Comparison of ENCODE assay signal across 35 cellular contexts in the genomic region with DNA sequence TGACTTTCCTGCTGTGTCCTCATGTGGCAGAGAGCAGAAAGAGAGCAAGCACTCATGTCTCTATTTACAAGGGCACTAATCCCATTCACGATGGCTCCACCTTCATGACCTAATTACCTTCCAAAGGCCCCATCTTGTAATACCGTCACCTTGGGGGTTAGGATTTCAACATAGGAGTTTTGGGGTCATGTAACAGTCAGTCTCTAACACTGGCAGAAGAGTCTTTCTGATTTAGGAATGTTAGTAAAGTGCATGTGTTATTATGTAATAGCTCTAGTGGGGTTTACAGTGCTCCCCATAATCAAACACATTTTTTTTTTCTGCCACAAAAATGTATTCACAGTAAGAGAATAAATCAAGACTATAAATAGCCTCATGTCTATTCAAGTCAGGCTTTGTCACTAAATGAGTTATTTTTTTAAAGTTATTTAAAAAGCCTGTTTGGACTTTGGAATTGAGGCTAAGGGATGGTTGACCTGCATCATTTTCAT. TPM values are rescaled to one million over a fixed set of nuclear protein-coding genes. Genes with fewer than 3 reads are reported as not detected.
A peak's percentile ranks its signal among the peaks of the same experiment; 100 is the strongest.
DNase-seq lines count a peak whose midpoint lies in the region; ATAC-seq, FAIRE-seq and TF ChIP-seq lines count a peak whose summit lies in the region.
"Had no signal": no experiment of that assay in that cellular context is flagged by ENCODE, and none has a peak within 500 bp of the region (broad histone marks: within the 10 kb centered on the region; RNA-seq: fewer than 3 reads in every experiment).

No MANE protein-coding gene starts in this region.

- H3K23ac ChIP-seq in H1 (ENCODE audit: insufficient read length): no peak overlapping the region

- H3K18ac ChIP-seq in H1 (ENCODE audit: extremely low read depth, low read length): no peak overlapping the region

- H4K5ac ChIP-seq in H1 (ENCODE audit: insufficient read length, low read depth, low read length): no peak overlapping the region

- no peak for FAIRE-seq in H1 (lab: Jason Lieb, UNC)
- FAIRE-seq: endometrium, frontal cortex, HTR-8/SVneo, urothelium cell line had no signal

- POLR2A ChIA-PET in H1 (lab: Charles Lee; ENCODE audit: partially characterized antibody): interaction anchor here (0.6 kb wide), 1 partner anchor 236 kb away, joined by 3 read pairs; no protein-coding TSS in a partner anchor

- H3K14ac ChIP-seq in H1 (ENCODE audit: insufficient read length): no peak overlapping the region

- H3K27me3 ChIP-seq in H1 (replicated peaks in 1 of 4; ENCODE audit: control insufficient read depth in 3 of 4, extremely low read depth in 1 of 4, insufficient read depth in 3 of 4, low read length in 3 of 4): 0 out of 7 replicates have a peak, but pooled peaks cover 0 to 5% (median 0%) of the 10 kb centered on the region in 4 experiments
- H3K27me3 ChIP-seq: BLaER1 treated with 17β-estradiol and CSF1 and Interleukin-3, amounts not matched to agents 10 nM and 100 nM; dorsolateral prefrontal cortex; ovary had no signal

- no peaks in the 10 kb centered on the region for H3K23me2 ChIP-seq in H1 (ENCODE audit: low read depth, low read length)

- H4K20me1 ChIP-seq in H1 (replicated peaks in 1 of 2; ENCODE audit: control insufficient read depth in 1 of 2, insufficient read depth in 2 of 2, low read length in 2 of 2): peaks cover 2% of the 10 kb centered on the region in 2 experiments

- no peak overlapping the region for H3K4ac ChIP-seq in H1 (replicated peaks; ENCODE audit: insufficient read length, low read depth, low read length)

- TF ChIP-seq CTCF in H1 (IDR thresholded peaks at IDR 0.05; ENCODE audit: control extremely low read depth in 1 of 3, insufficient read depth in 1 of 3, low read depth in 1 of 3, low read length in 3 of 3): no peak

- no peak overlapping the region for H2BK12ac ChIP-seq in H1 (ENCODE audit: low read depth, low read length)

- no peak overlapping the region for H2AFZ ChIP-seq in H1 (ENCODE audit: low read length)

- no peak overlapping the region for H2BK20ac ChIP-seq in H1 (ENCODE audit: low read length)

- H3K27ac ChIP-seq in H1 (ENCODE audit: low read depth, low read length): no peak overlapping the region
- H3K27ac ChIP-seq: BLaER1 treated with 17β-estradiol and CSF1 and Interleukin-3, amounts not matched to agents 10 nM and 100 nM; dorsolateral prefrontal cortex; esophagus squamous epithelium; ovary had no signal

- no peak for TF ChIP-seq POLR2A in H1 (IDR thresholded peaks at IDR 0.05; ENCODE audit: control extremely low read depth in 1 of 2, low read depth in 2 of 2, low read length in 2 of 2)

- intact Hi-C loops in sciatic nerve (cut with DNase I): no loop called here

- DNase-seq in EH (ENCODE audit: low read depth): peak; percentile 78
- DNase-seq in NCI-H2029 (lab: John Stamatoyannopoulos, UW): peak; percentile 15
- no peak for DNase-seq in H1 (ENCODE audit: low read depth in 1 of 2, low spot score in 2 of 2)
- no peak for DNase-seq in sciatic nerve (ENCODE audit: low spot score)
- DNase-seq in occipital lobe (lab: John Stamatoyannopoulos, UW): no peak
- no peak for DNase-seq in iPS-NIHi11 (ENCODE audit: low spot score)
- DNase-seq in stimulated activated CD4-positive, alpha-beta T cell treated with anti-CD3 and anti-CD28 coated beads, Interleukin-2, amount 100 ng/mL, for 48 hours: no peak
- DNase-seq: ACHN; activated CD4-positive, alpha-beta T cell treated with anti-CD3 and anti-CD28 coated beads, Interleukin-2, amount 10 ng/mL, durations not matched to agents 24 days and 14 days; activated CD8-positive, alpha-beta memory T cell treated with anti-CD3 and anti-CD28 coated beads for 24 hours; activated T-cell treated with anti-CD3 and anti-CD28 coated beads for 4 hours; amniotic stem cell; dorsolateral prefrontal cortex; esophagus squamous epithelium; GDM1; KG1; left cardiac atrium; NCI-H1092 treated with DMSO at 0.1 percent for 48 hours; NCI-H1694 treated with DMSO at 0.1 percent for 48 hours; NCI-H2227 treated with DMSO at 0.1 percent for 48 hours; NCI-H526; nephron progenitor cell; ovary; retina; SHP77 treated with DMSO at 0.1 percent for 48 hours; stimulated activated CD4-positive, alpha-beta T cell treated with anti-CD3 and anti-CD28 coated beads, Interleukin-2, amount 100 ng/mL, for 24 hours; stimulated activated CD8-positive, alpha-beta memory T cell treated with anti-CD3 and anti-CD28 coated beads, Interleukin-4, amount 100 ng/mL, for 48 hours; stimulated activated naive CD8-positive, alpha-beta T cell treated with anti-CD3 and anti-CD28 coated beads, Interleukin-15, amount 100 ng/mL, for 72 hours; SW 1271; T-helper 9 cell had no signal

- CTCF ChIA-PET in H1 (lab: Charles Lee; ENCODE audit: partially characterized antibody): interaction anchor here (0.6 to 3.3 kb wide), 2 partner anchors 11 to 258 kb away, joined by 3 to 25 read pairs; no protein-coding TSS in a partner anchor

- H3K4me3 ChIP-seq in H1 (ENCODE audit: extremely low read depth in 1 of 4, insufficient read depth in 2 of 4, low read depth in 3 of 4, low read length in 4 of 4): no peak overlapping the region
- H3K4me3 ChIP-seq: BLaER1 treated with 17β-estradiol and CSF1 and Interleukin-3, amounts not matched to agents 10 nM and 100 nM; dorsolateral prefrontal cortex; esophagus squamous epithelium; ovary had no signal

- H4K91ac ChIP-seq in H1 (replicated peaks; ENCODE audit: insufficient read length, low read length): no peak overlapping the region

- no peak overlapping the region for H2BK15ac ChIP-seq in H1 (ENCODE audit: low read length)

- WGBS in H1 (ENCODE audit: extremely low coverage in 1 of 2, insufficient coverage in 1 of 2, insufficient read length in 1 of 2, insufficient replicate concordance in 2 of 2, low coverage in 1 of 2, low lambda C conversion rate in 2 of 2, missing lambda C conversion rate in 1 of 2), 2 experiments: 67% methylated on average over 2 of the region's 2 CpGs; no CpG with 5 or more reads in 1 of the 2 experiments

- H2BK5ac ChIP-seq in H1 (ENCODE audit: low read depth, low read length): no peak overlapping the region

- no peak overlapping the region for H4K8ac ChIP-seq in H1 (ENCODE audit: extremely low read depth, insufficient read depth, low read length)

- H3K9me3 ChIP-seq in H1 (ENCODE audit: insufficient read depth in 2 of 2, low read depth in 1 of 2, low read length in 1 of 2): no peaks in the 10 kb centered on the region
- H3K9me3 ChIP-seq: esophagus squamous epithelium, ovary had no signal

- no peak overlapping the region for H3K4me2 ChIP-seq in H1 (ENCODE audit: insufficient read depth in 1 of 2, low read depth in 2 of 2, low read length in 2 of 2)
- H3K4me2 ChIP-seq: BLaER1 treated with 17β-estradiol and CSF1 and Interleukin-3, amounts not matched to agents 10 nM and 100 nM had no signal

- H3K79me2 ChIP-seq in H1 (ENCODE audit: control insufficient read depth in 1 of 2, insufficient read depth in 2 of 2, low read length in 2 of 2): no peaks in the 10 kb centered on the region

- H2BK120ac ChIP-seq in H1 (replicated peaks; ENCODE audit: low read depth, low read length): no peak overlapping the region

- H3K36me3 ChIP-seq in H1 (ENCODE audit: control insufficient read depth in 2 of 4, insufficient read depth in 4 of 4, low read length in 3 of 4): no peaks in the 10 kb centered on the region
- H3K36me3 ChIP-seq: esophagus squamous epithelium, ovary had no signal

- no peak for TF ChIP-seq EP300 in H1 (IDR thresholded peaks at IDR 0.05; ENCODE audit: borderline replicate concordance in 1 of 2, low read depth in 2 of 2, low read length in 2 of 2)

- H3K79me1 ChIP-seq in H1 (ENCODE audit: low read depth, low read length): no peaks in the 10 kb centered on the region

- H2AK5ac ChIP-seq in H1 (ENCODE audit: low read depth, low read length): no peak overlapping the region

- no peak overlapping the region for H3K9ac ChIP-seq in H1 (replicated peaks in 1 of 4; ENCODE audit: extremely low read depth in 1 of 4, low read depth in 3 of 4, low read length in 3 of 4)
- H3K9ac ChIP-seq: BLaER1 treated with 17β-estradiol and CSF1 and Interleukin-3, amounts not matched to agents 10 nM and 100 nM had no signal

- H3K4me1 ChIP-seq in H1 (replicated peaks in 1 of 4; ENCODE audit: control insufficient read depth in 3 of 4, insufficient read depth in 4 of 4, low read length in 3 of 4): peaks cover 0 to 8% (median 3%) of the 10 kb centered on the region in 4 experiments; a peak in 4 of 7 replicates

- peak; percentile 70 for ATAC-seq in sciatic nerve
- ATAC-seq: left cardiac atrium; stimulated activated naive CD8-positive, alpha-beta T cell treated with anti-CD3 and anti-CD28 coated beads, Interleukin-15, amount 100 ng/mL, for 72 hours had no signal

- no peak for TF ChIP-seq RAD21 in H1 (IDR thresholded peaks at IDR 0.05 in 1 of 2, conservative IDR thresholded peaks at IDR 0.05 in 1 of 2; ENCODE audit: low read depth in 2 of 2, low read length in 2 of 2)

- H3K56ac ChIP-seq in H1 (replicated peaks; ENCODE audit: insufficient read length, low read depth, low read length): no peak overlapping the region

TF ChIP-seq in H1, 55 proteins besides CTCF, POLR2A, EP300 and RAD21:
- TF ChIP-seq GTF2F1 (IDR thresholded peaks at IDR 0.05; ENCODE audit: borderline replicate concordance, low read depth, low read length) (no peak), CEBPB (IDR thresholded peaks at IDR 0.05; ENCODE audit: low read depth, low read length) (peak; percentile 63), MAFK (IDR thresholded peaks at IDR 0.05; ENCODE audit: low read depth, low read length) (no peak), RXRA (IDR thresholded peaks at IDR 0.05; ENCODE audit: insufficient read depth, low read depth, low read length) (0 out of 2 replicates have a peak, but pooled peaks have one; percentile 10)

RNA-seq across cellular contexts. Expression of a gene that starts 19.1 kb away (rescaled TPM):
- 15.2 and 15.5 TPM in 2 replicates for total RNA-seq in H1 (2021; fragmentation: NEBNext Ultra II Directional; extraction: Animal tissue kit (Norgen Biotek cat#: 25700))
- 4.6 and 5.1 TPM in 2 replicates for polyA plus RNA-seq in H1 (2011; rRNA removed)
- 7.7 TPM for polyA plus RNA-seq in H1 (2011; cell fraction: cytosol; rRNA removed)
- 15.9 TPM for polyA plus RNA-seq in H1 (2011; cell fraction: nucleus; rRNA removed)
- polyA plus RNA-seq in H1 (2012, experiment 1 of 2): 7.3 to 11.0 TPM (median 8.5 TPM) in 4 replicates
- 5.7 TPM for polyA plus RNA-seq in H1 (2012, experiment 2 of 2)
- polyA plus RNA-seq in H1 (2013, experiment 1 of 2): 16.8 TPM
- 21.6 TPM for polyA plus RNA-seq in H1 (2013, experiment 2 of 2)
- polyA minus RNA-seq in H1 (2011; rRNA and poly(A)+ RNA removed): 21.7 and 44.6 TPM in 2 replicates
- 8.4 TPM for polyA minus RNA-seq in H1 (2011; cell fraction: cytosol; rRNA and poly(A)+ RNA removed)
- 25.8 TPM for polyA minus RNA-seq in H1 (2011; cell fraction: nucleus; rRNA and poly(A)+ RNA removed)
- total RNA-seq in sciatic nerve: 29.0 TPM
- total RNA-seq in occipital lobe: 10.1 TPM

Comparison
In these comparisons a context has a peak if more than half of its experiments do, and no peak if none do; other contexts are left out.
1. DNase-seq: peak in EH (single experiment) and NCI-H2029 (single experiment); none in H1 (0 of 2), sciatic nerve (single experiment), occipital lobe (single experiment), iPS-NIHi11 (single experiment) and stimulated activated CD4-positive, alpha-beta T cell treated with anti-CD3 and anti-CD28 coated beads, Interleukin-2, amount 100 ng/mL, for 48 hours (0 of 2).